Comparison of ENCODE assay signal across 13 cellular contexts in genomic region chr12:108837239-108837638, GRCh38. TPM values are rescaled to one million over a fixed set of nuclear protein-coding genes. Genes with fewer than 3 reads are reported as not detected.
DNase-seq lines count a peak whose midpoint lies in the region; ATAC-seq and TF ChIP-seq lines count a peak whose summit lies in the region.
"Had no signal": no experiment of that assay in that cellular context is flagged by ENCODE, and none has a peak within 500 bp of the region (broad histone marks: within the 10 kb centered on the region; RNA-seq: fewer than 3 reads in every experiment).

No MANE protein-coding gene starts in this region.

- DNase-seq in CD4-positive, alpha-beta T cell, result no peak
- DNase-seq in RWPE1 (ENCODE audit: low spot score) (no peak), prostate gland (ENCODE audit: low spot score) (no peak), hypothalamus (lab: John Stamatoyannopoulos, UW) (no peak), GF-D8 (lab: John Stamatoyannopoulos, UW) (no peak)
- DNase-seq in stimulated activated CD4-positive, alpha-beta T cell treated with anti-CD3 and anti-CD28 coated beads, Interleukin-4, amount 100 ng/mL, for 24 hours, result no peak
- DNase-seq: activated B cell treated with CpG ODN at 0.5 μM for 24 hours, anterior cingulate cortex had no signal

- H3K27me3 ChIP-seq in CD4-positive, alpha-beta T cell (ENCODE audit: control insufficient read depth, insufficient read depth, low read length), result no peaks in the 10 kb centered on the region
- no peaks in the 10 kb centered on the region for H3K27me3 ChIP-seq in prostate gland (replicated peaks; ENCODE audit: insufficient read depth)

- WGBS in prostate gland, result 87% methylated on average over 8 of the region's 8 CpGs

- intact Hi-C loops in CD4-positive, alpha-beta T cell (cut with DNase I, micrococcal nuclease), result no loop called here
- intact Hi-C loops in dendritic cell treated with granulocyte-macrophage colony-stimulating factor and Interleukin-4, amounts not matched to agents 40 ng/mL and 50 ng/mL, for 4 days (cut with micrococcal nuclease), result no loop called here
- intact Hi-C loops in prostate gland (cut with DNase I), result no loop called here

- no peak overlapping the region for H3K4me3 ChIP-seq in prostate gland

- no peak for TF ChIP-seq POLR2A in prostate gland (IDR thresholded peaks at IDR 0.05)

- H3K9me3 Mint-ChIP-seq in CD4-positive, alpha-beta T cell, result no peaks in the 10 kb centered on the region
- H3K9me3 Mint-ChIP-seq in dendritic cell treated with granulocyte-macrophage colony-stimulating factor and Interleukin-4, amounts not matched to agents 40 ng/mL and 50 ng/mL, for 4 days, result no peaks in the 10 kb centered on the region
- H3K9me3 Mint-ChIP-seq: activated B cell treated with CpG ODN at 0.5 μM for 24 hours had no signal

- TF ChIP-seq CTCF in CD4-positive, alpha-beta T cell (IDR thresholded peaks at IDR 0.05), result no peak
- no peak for TF ChIP-seq CTCF in RWPE1 (conservative IDR thresholded peaks at IDR 0.05; ENCODE audit: low read depth)
- TF ChIP-seq CTCF in prostate gland (IDR thresholded peaks at IDR 0.05), result no peak

- H3K36me3 Mint-ChIP-seq in CD4-positive, alpha-beta T cell (ENCODE audit: low read depth), result peaks cover 17% of the 10 kb centered on the region
- peaks cover 92% of the 10 kb centered on the region for H3K36me3 Mint-ChIP-seq in dendritic cell treated with granulocyte-macrophage colony-stimulating factor and Interleukin-4, amounts not matched to agents 40 ng/mL and 50 ng/mL, for 4 days (ENCODE audit: low read depth)

- no peaks in the 10 kb centered on the region for H3K36me3 ChIP-seq in prostate gland

- H3K4me1 Mint-ChIP-seq in CD4-positive, alpha-beta T cell (ENCODE audit: low read depth), result peaks cover 35% of the 10 kb centered on the region
- peaks cover 73% of the 10 kb centered on the region for H3K4me1 Mint-ChIP-seq in dendritic cell treated with granulocyte-macrophage colony-stimulating factor and Interleukin-4, amounts not matched to agents 40 ng/mL and 50 ng/mL, for 4 days (ENCODE audit: low read depth)

- POLR2A ChIA-PET in CD4-positive, alpha-beta T cell (lab: Charles Lee), result no interaction called here
- POLR2A ChIA-PET in RWPE1 (lab: Yijun Ruan, JAX; ENCODE audit: low non-redundant PET), result no interaction called here

- no peaks in the 10 kb centered on the region for H3K9me3 ChIP-seq in CD4-positive, alpha-beta T cell (ENCODE audit: control insufficient read depth, low read length)
- H3K9me3 ChIP-seq in prostate gland, result no peaks in the 10 kb centered on the region

- no peak for ATAC-seq in CD4-positive, alpha-beta T cell (ENCODE audit: poor library complexity)
- ATAC-seq in HG03196 (IDR thresholded peaks at IDR 0.05; ENCODE audit: unreplicated experiment), result no peak

- H3K4me3 Mint-ChIP-seq in CD4-positive, alpha-beta T cell, result no peak overlapping the region
- H3K4me3 Mint-ChIP-seq in dendritic cell treated with granulocyte-macrophage colony-stimulating factor and Interleukin-4, amounts not matched to agents 40 ng/mL and 50 ng/mL, for 4 days, result no peak overlapping the region
- H3K4me3 Mint-ChIP-seq: activated B cell treated with CpG ODN at 0.5 μM for 24 hours had no signal

- CTCF ChIA-PET in CD4-positive, alpha-beta T cell (lab: Charles Lee), result interaction anchor here (1.9 kb wide), 1 partner anchor 34 kb away, joined by 6 read pairs; no protein-coding TSS in a partner anchor
- CTCF ChIA-PET in RWPE1 (lab: Yijun Ruan, JAX), result interaction anchor here (1.7 kb wide), 1 partner anchor 12 kb away, joined by 5 read pairs; no protein-coding TSS in a partner anchor

- H3K27ac Mint-ChIP-seq in CD4-positive, alpha-beta T cell, result peak overlapping the region; percentile 48
- H3K27ac Mint-ChIP-seq in dendritic cell treated with granulocyte-macrophage colony-stimulating factor and Interleukin-4, amounts not matched to agents 40 ng/mL and 50 ng/mL, for 4 days, result peak overlapping the region; percentile 89

- no peak overlapping the region for H3K27ac ChIP-seq in CD4-positive, alpha-beta T cell (ENCODE audit: low read depth, low read length)
- H3K27ac ChIP-seq in RWPE1 (peak overlapping the region; percentile 97), prostate gland (peak overlapping the region; percentile 81)

- no peaks in the 10 kb centered on the region for H3K4me1 ChIP-seq in prostate gland (replicated peaks)

- no peaks in the 10 kb centered on the region for H3K27me3 Mint-ChIP-seq in CD4-positive, alpha-beta T cell
- no peaks in the 10 kb centered on the region for H3K27me3 Mint-ChIP-seq in dendritic cell treated with granulocyte-macrophage colony-stimulating factor and Interleukin-4, amounts not matched to agents 40 ng/mL and 50 ng/mL, for 4 days
- H3K27me3 Mint-ChIP-seq: activated B cell treated with CpG ODN at 0.5 μM for 24 hours had no signal

RNA-seq across cellular contexts. Expression of gene SSH1, which starts 20.1 kb away (rescaled TPM):
- 10 to 100 TPM; 21.1 to 24.2 TPM for total RNA-seq in CD4-positive, alpha-beta T cell
- total RNA-seq in prostate gland, result 10 to 100 TPM; 11.0 to 37.2 TPM

RNA-seq across cellular contexts. Expression of gene DAO, which starts 42.7 kb away (rescaled TPM):
- total RNA-seq in CD4-positive, alpha-beta T cell, result not detected
- total RNA-seq in prostate gland, result not detected
- total RNA-seq: activated B cell treated with CpG ODN at 0.5 μM for 24 hours, frontal cortex, mononuclear cell, OCI-LY7 had no signal
